Comparison of ENCODE assay signal across 2 cellular contexts in genomic region chr20:31496761-31497295, GRCh38.
TF ChIP-seq lines count a peak whose summit lies in the region.

No MANE protein-coding gene starts in this region.

TF ChIP-seq in liver, 16 proteins besides CTCF, POLR2A, EP300 and RAD21:
- TF ChIP-seq SP1 (IDR thresholded peaks at IDR 0.05) (peak; percentile 26), HNF4G (IDR thresholded peaks at IDR 0.05) (no peak), NR2F2 (IDR thresholded peaks at IDR 0.05) (peak; percentile 55)

TF ChIP-seq in HepG2, 621 proteins besides CTCF, POLR2A, EP300 and RAD21:
- TF ChIP-seq IRF9 (CRISPR knock-in tag; IDR thresholded peaks at IDR 0.05; ENCODE audit: borderline replicate concordance), result no peak
- no peak for TF ChIP-seq SMARCE1 (IDR thresholded peaks at IDR 0.05; ENCODE audit: borderline replicate concordance)
- TF ChIP-seq DDIT3 (CRISPR knock-in tag; IDR thresholded peaks at IDR 0.05), result no peak
- no peak for TF ChIP-seq ARID4A (CRISPR knock-in tag; IDR thresholded peaks at IDR 0.05; ENCODE audit: borderline replicate concordance)
- TF ChIP-seq SMAD3 (CRISPR knock-in tag; IDR thresholded peaks at IDR 0.05), result no peak
- no peak for TF ChIP-seq HMG20A (CRISPR knock-in tag; IDR thresholded peaks at IDR 0.05; ENCODE audit: borderline replicate concordance)
